In genomic region chr9:111484564-111484878, GRCh38 we compare ENCODE assay signal across 1 cellular context.
TF ChIP-seq lines count a peak whose summit lies in the region.

No MANE protein-coding gene starts in this region.

TF ChIP-seq in HepG2, 621 proteins besides CTCF, POLR2A, EP300 and RAD21 (continued from another document):
- TF ChIP-seq DZIP1 (CRISPR knock-in tag; IDR thresholded peaks at IDR 0.05) (no peak), ISL2 (CRISPR knock-in tag; IDR thresholded peaks at IDR 0.05) (no peak), ZNF652 (CRISPR knock-in tag; IDR thresholded peaks at IDR 0.05; ENCODE audit: borderline replicate concordance, low read depth) (no peak), CHD4 (IDR thresholded peaks at IDR 0.05; ENCODE audit: borderline replicate concordance, low read length) (no peak), HIVEP1 (CRISPR knock-in tag; IDR thresholded peaks at IDR 0.05) (no peak), ZNF292 (CRISPR knock-in tag; IDR thresholded peaks at IDR 0.05; ENCODE audit: borderline replicate concordance, low read depth) (no peak), ZNF629 (CRISPR knock-in tag; conservative IDR thresholded peaks at IDR 0.05) (no peak), ZNF576 (CRISPR knock-in tag; IDR thresholded peaks at IDR 0.05) (no peak), MYPOP (CRISPR knock-in tag; IDR thresholded peaks at IDR 0.05) (peak; percentile 6), MAFF (IDR thresholded peaks at IDR 0.05; ENCODE audit: low read depth, low read length) (no peak), HOMEZ (CRISPR knock-in tag; IDR thresholded peaks at IDR 0.05; ENCODE audit: low read depth) (0 out of 2 replicates have a peak, but pooled peaks have one; percentile 4), TOPORS (CRISPR knock-in tag; IDR thresholded peaks at IDR 0.05) (no peak), ZNF660 (CRISPR knock-in tag; IDR thresholded peaks at IDR 0.05; ENCODE audit: borderline replicate concordance, low read depth) (no peak), ZNF800 (CRISPR knock-in tag; IDR thresholded peaks at IDR 0.05) (no peak), BCLAF1 (IDR thresholded peaks at IDR 0.05) (no peak), NBN (conservative IDR thresholded peaks at IDR 0.05) (no peak), USF2 (IDR thresholded peaks at IDR 0.05; ENCODE audit: low read depth, low read length) (no peak), USF2 (CRISPR knock-in tag; IDR thresholded peaks at IDR 0.05; ENCODE audit: borderline replicate concordance) (no peak), SMYD3 (CRISPR knock-in tag; IDR thresholded peaks at IDR 0.05) (0 out of 2 replicates have a peak, but pooled peaks have one; percentile 3), MXD1 (CRISPR knock-in tag; IDR thresholded peaks at IDR 0.05) (no peak), HNF4A (CRISPR knock-in tag; IDR thresholded peaks at IDR 0.05) (no peak), SMAD1 (CRISPR knock-in tag; IDR thresholded peaks at IDR 0.05; ENCODE audit: borderline replicate concordance, low read depth) (no peak), ZNF432 (CRISPR knock-in tag; IDR thresholded peaks at IDR 0.05; ENCODE audit: borderline replicate concordance) (no peak), ZNF496 (CRISPR knock-in tag; IDR thresholded peaks at IDR 0.05; ENCODE audit: insufficient replicate concordance) (no peak), FUBP1 (CRISPR knock-in tag; IDR thresholded peaks at IDR 0.05; ENCODE audit: borderline replicate concordance) (no peak), XBP1 (CRISPR knock-in tag; IDR thresholded peaks at IDR 0.05) (no peak), ZNF350 (CRISPR knock-in tag; IDR thresholded peaks at IDR 0.05; ENCODE audit: borderline replicate concordance, low read depth) (peak; percentile 9; the same call in 1 of the 2 replicates), ZFP82 (CRISPR knock-in tag; IDR thresholded peaks at IDR 0.05; ENCODE audit: borderline replicate concordance) (no peak), PHF21A (CRISPR knock-in tag; IDR thresholded peaks at IDR 0.05) (0 out of 2 replicates have a peak, but pooled peaks have one; percentile 22), ZFP36 (IDR thresholded peaks at IDR 0.05; ENCODE audit: borderline replicate concordance, low read depth, low read length, partially characterized antibody) (no peak), EED (CRISPR knock-in tag; IDR thresholded peaks at IDR 0.05) (no peak), ZNF383 (CRISPR knock-in tag; IDR thresholded peaks at IDR 0.05; ENCODE audit: borderline replicate concordance) (0 out of 2 replicates have a peak, but pooled peaks have one; percentile 58)
